ENCODE assay signal across 14 cellular contexts in the genomic region with DNA sequence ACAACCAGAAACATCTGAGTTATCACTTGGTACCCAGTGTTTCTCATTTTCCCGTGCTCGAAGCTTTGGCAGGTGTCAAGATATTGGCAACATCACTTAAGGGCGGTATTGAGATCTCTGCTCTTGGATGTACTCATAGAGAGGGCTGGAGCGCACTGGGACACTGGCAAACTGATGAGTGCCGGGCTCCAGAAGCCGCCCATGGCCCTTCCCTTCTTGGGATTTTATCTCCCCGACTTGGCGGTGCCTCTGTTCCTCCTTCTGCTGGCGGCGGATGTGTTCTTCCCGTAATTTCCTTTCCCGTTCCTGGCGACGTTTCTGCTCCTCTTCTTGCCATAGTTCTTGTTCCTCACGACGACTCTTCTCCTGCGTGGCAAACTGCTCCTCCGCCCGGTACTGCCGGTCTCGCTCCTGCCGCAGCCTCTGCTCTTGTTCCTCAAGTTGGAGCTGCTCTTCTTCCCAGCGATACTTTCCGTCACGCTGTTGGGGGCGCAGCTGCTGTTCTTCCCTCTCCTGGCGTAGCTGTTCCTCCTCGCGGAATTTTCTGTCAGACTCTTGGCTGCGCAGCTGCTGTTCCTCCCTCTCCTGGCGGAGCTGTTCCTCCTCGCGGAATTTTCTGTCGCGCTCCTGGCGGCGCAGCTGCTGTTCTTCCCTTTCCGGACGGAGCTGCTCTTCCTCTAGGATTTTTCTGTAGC. TPM values are rescaled to one million over a fixed set of nuclear protein-coding genes. Genes with fewer than 3 reads are reported as not detected.
DNase-seq lines count a peak whose midpoint lies in the region; ATAC-seq and TF ChIP-seq lines count a peak whose summit lies in the region.
"Had no signal": no experiment of that assay in that cellular context is flagged by ENCODE, and none has a peak within 500 bp of the region (broad histone marks: within the 10 kb centered on the region; RNA-seq: fewer than 3 reads in every experiment).

No MANE protein-coding gene starts in this region.

- no peak overlapping the region for H3K27ac ChIP-seq in CD4-positive, alpha-beta T cell (ENCODE audit: low read depth, low read length)
- H3K27ac ChIP-seq in HEK293 (ENCODE audit: extremely low read depth, low read depth, low read length): no peak overlapping the region
- no peak overlapping the region for H3K27ac ChIP-seq in coronary artery
- H3K27ac ChIP-seq in mesendoderm (ENCODE audit: low read depth, low read length): no peak overlapping the region
- H3K27ac ChIP-seq: ascending aorta, gastroesophageal sphincter had no signal

- no peak overlapping the region for H4K8ac ChIP-seq in mesendoderm (ENCODE audit: low read depth, low read length)

- H3K18ac ChIP-seq in mesendoderm (ENCODE audit: low read length): no peak overlapping the region

- peaks cover 71% of the 10 kb centered on the region for H3K27me3 ChIP-seq in CD4-positive, alpha-beta T cell (ENCODE audit: control insufficient read depth, insufficient read depth, low read length)
- H3K27me3 ChIP-seq in mesendoderm (ENCODE audit: insufficient read depth, low read length, poor library complexity): peaks cover 48% of the 10 kb centered on the region

- H3K27ac Mint-ChIP-seq in CD4-positive, alpha-beta T cell: no peak overlapping the region
- H3K27ac Mint-ChIP-seq: activated B cell treated with CpG ODN at 0.5 μM for 24 hours; natural killer cell treated with Interleukin-12 subunit alpha and Interleukin-12 subunit beta and Interleukin-15 and Interleukin-18, amount 100 ng/mL, for 72 hours had no signal

- H3K79me1 ChIP-seq in mesendoderm (ENCODE audit: low read length): no peaks in the 10 kb centered on the region

- H2BK5ac ChIP-seq in mesendoderm (ENCODE audit: low read length): no peak overlapping the region

- no peak overlapping the region for H2AK5ac ChIP-seq in mesendoderm (ENCODE audit: low read length)

- H3K4me1 Mint-ChIP-seq in CD4-positive, alpha-beta T cell (ENCODE audit: low read depth): no peaks in the 10 kb centered on the region
- H3K4me1 Mint-ChIP-seq: activated B cell treated with CpG ODN at 0.5 μM for 24 hours had no signal

- no peak overlapping the region for H3K4me2 ChIP-seq in mesendoderm (ENCODE audit: low read length)

- H3K4me3 ChIP-seq in HEK293 (ENCODE audit: low read depth, low read length) (peak overlapping the region; percentile 39), coronary artery (peak overlapping the region; percentile 55), mesendoderm (ENCODE audit: low read length) (no peak overlapping the region)

- no peaks in the 10 kb centered on the region for H3K9me3 ChIP-seq in CD4-positive, alpha-beta T cell (ENCODE audit: control insufficient read depth, low read length)
- H3K9me3 ChIP-seq in HEK293 (ENCODE audit: control insufficient read depth, insufficient read depth, low read depth, low read length): no peaks in the 10 kb centered on the region
- H3K9me3 ChIP-seq: ascending aorta had no signal

- peaks cover 38% of the 10 kb centered on the region for H3K27me3 Mint-ChIP-seq in CD4-positive, alpha-beta T cell

- peak overlapping the region; percentile 32 for H3K4me3 Mint-ChIP-seq in CD4-positive, alpha-beta T cell
- H3K4me3 Mint-ChIP-seq: activated B cell treated with CpG ODN at 0.5 μM for 24 hours; natural killer cell treated with Interleukin-12 subunit alpha and Interleukin-12 subunit beta and Interleukin-15 and Interleukin-18, amount 100 ng/mL, for 72 hours had no signal

- ATAC-seq in CD4-positive, alpha-beta T cell (ENCODE audit: poor library complexity): no peak
- ATAC-seq in HG03432 (IDR thresholded peaks at IDR 0.05; ENCODE audit: unreplicated experiment) (no peak), GM18909 (IDR thresholded peaks at IDR 0.05; ENCODE audit: poor library complexity, unreplicated experiment) (no peak)
- ATAC-seq: natural killer cell treated with Interleukin-12 subunit alpha and Interleukin-12 subunit beta and Interleukin-15 and Interleukin-18, amount 100 ng/mL, for 72 hours had no signal

- no peak for TF ChIP-seq CTCF in CD4-positive, alpha-beta T cell (IDR thresholded peaks at IDR 0.05)
- TF ChIP-seq CTCF in HEK293 (tag by site-specific recombination; IDR thresholded peaks at IDR 0.05) (peak; percentile 77), coronary artery (IDR thresholded peaks at IDR 0.05) (no peak)

- no peaks in the 10 kb centered on the region for H3K79me2 ChIP-seq in mesendoderm (ENCODE audit: control insufficient read depth, insufficient read depth, low read length)

- no peak overlapping the region for H3K9ac ChIP-seq in mesendoderm (ENCODE audit: low read length)

- no peak overlapping the region for H4K5ac ChIP-seq in mesendoderm (ENCODE audit: low read length)

- no CpG with 5 or more reads among the region's 39 CpGs for WGBS in mesendoderm (ENCODE audit: extremely low coverage, insufficient coverage, low lambda C conversion rate)

- no peak overlapping the region for H3K4ac ChIP-seq in mesendoderm (ENCODE audit: low read depth, low read length)

- CTCF ChIA-PET in CD4-positive, alpha-beta T cell (lab: Charles Lee): no interaction called here
- CTCF ChIA-PET in HEK293 (lab: Yijun Ruan, JAX): interaction anchor here (0.5 to 9.4 kb wide), 12 partner anchors 9 to 339 kb away, joined by 3 to 66 read pairs (median 4); no protein-coding TSS in a partner anchor

- intact Hi-C loops in CD4-positive, alpha-beta T cell (cut with DNase I, micrococcal nuclease): no loop called here

- H2BK15ac ChIP-seq in mesendoderm (replicated peaks; ENCODE audit: low read depth): no peak overlapping the region

- no peaks in the 10 kb centered on the region for H3K9me3 Mint-ChIP-seq in CD4-positive, alpha-beta T cell
- H3K9me3 Mint-ChIP-seq: activated B cell treated with CpG ODN at 0.5 μM for 24 hours; natural killer cell treated with Interleukin-12 subunit alpha and Interleukin-12 subunit beta and Interleukin-15 and Interleukin-18, amount 100 ng/mL, for 72 hours had no signal

- no peak overlapping the region for H2BK120ac ChIP-seq in mesendoderm (ENCODE audit: low read depth, low read length)

- H3K36me3 ChIP-seq in HEK293 (ENCODE audit: control insufficient read depth in 2 of 2, insufficient read depth in 1 of 2, low read length in 2 of 2): no peaks in the 10 kb centered on the region
- H3K36me3 ChIP-seq in mesendoderm (ENCODE audit: control insufficient read depth, insufficient read depth, low read length): no peaks in the 10 kb centered on the region
- H3K36me3 ChIP-seq: ascending aorta, gastroesophageal sphincter had no signal

- H3K4me1 ChIP-seq in HEK293 (ENCODE audit: control insufficient read depth, insufficient read depth, low read length): peaks cover 4% of the 10 kb centered on the region; the same call in 1 of the 2 replicates
- no peaks in the 10 kb centered on the region for H3K4me1 ChIP-seq in mesendoderm (ENCODE audit: control insufficient read depth, low read depth, low read length)

- H3K36me3 Mint-ChIP-seq in CD4-positive, alpha-beta T cell (ENCODE audit: low read depth): no peaks in the 10 kb centered on the region

- no peak overlapping the region for H3K56ac ChIP-seq in mesendoderm (ENCODE audit: low read length)

- POLR2A ChIA-PET in CD4-positive, alpha-beta T cell (lab: Charles Lee): no interaction called here
- POLR2A ChIA-PET in HEK293 (lab: Yijun Ruan, JAX): interaction anchor here (0.6 to 1.3 kb wide), 3 partner anchors 41 to 1886 kb away, joined by 3 to 5 read pairs (median 5); no protein-coding TSS in a partner anchor

- DNase-seq in CD4-positive, alpha-beta T cell: no peak
- DNase-seq in coronary artery (ENCODE audit: low spot score) (no peak), mesendoderm (peak; percentile 66), NCI-H1092 (lab: John Stamatoyannopoulos, UW) (no peak)
- no peak for DNase-seq in effector CD8-positive, alpha-beta T cell (lab: John Stamatoyannopoulos, UW)
- DNase-seq: activated B cell treated with CpG ODN at 0.5 μM for 24 hours, NCI-H1417, OCI-M1 had no signal

- no peak overlapping the region for H3K23ac ChIP-seq in mesendoderm (ENCODE audit: low read length)

TF ChIP-seq in HEK293, 187 proteins besides CTCF, POLR2A, EP300 and RAD21 (continues in another document):
- no peak for TF ChIP-seq AEBP2 (tag by site-specific recombination; IDR thresholded peaks at IDR 0.05; ENCODE audit: borderline replicate concordance)
- TF ChIP-seq ZNF350 (tag by site-specific recombination; IDR thresholded peaks at IDR 0.05): no peak
- no peak for TF ChIP-seq ZNF701 (tag by site-specific recombination; IDR thresholded peaks at IDR 0.05)
- no peak for TF ChIP-seq ZNF585B (tag by site-specific recombination; IDR thresholded peaks at IDR 0.05)
- no peak for TF ChIP-seq ZNF184 (tag by site-specific recombination; IDR thresholded peaks at IDR 0.05)
- TF ChIP-seq ZBTB8A (tag by site-specific recombination; IDR thresholded peaks at IDR 0.05): no peak
- no peak for TF ChIP-seq ZNF426 (tag by site-specific recombination; IDR thresholded peaks at IDR 0.05)
- no peak for TF ChIP-seq ZNF704 (tag by site-specific recombination; IDR thresholded peaks at IDR 0.05)

RNA-seq across cellular contexts. Expression of gene TCHH, which starts 7.8 kb away (rescaled TPM):
- not detected for total RNA-seq in CD4-positive, alpha-beta T cell
- 0.10 TPM for polyA plus RNA-seq in mesendoderm (2013, experiment 1 of 2)
- 0.08 TPM for polyA plus RNA-seq in mesendoderm (2013, experiment 2 of 2)
- total RNA-seq: activated B cell treated with CpG ODN at 0.5 μM for 24 hours, ascending aorta had no signal

RNA-seq across cellular contexts. Expression of gene TCHHL1, which starts 18.6 kb away (rescaled TPM):
- total RNA-seq in CD4-positive, alpha-beta T cell: not detected
- not detected for polyA plus RNA-seq in mesendoderm (2013, experiment 1 of 2)
- not detected for polyA plus RNA-seq in mesendoderm (2013, experiment 2 of 2)
- total RNA-seq: activated B cell treated with CpG ODN at 0.5 μM for 24 hours; ascending aorta; gastroesophageal sphincter; natural killer cell treated with Interleukin-12 subunit alpha and Interleukin-12 subunit beta and Interleukin-15 and Interleukin-18, amount 100 ng/mL, for 72 hours had no signal

RNA-seq across cellular contexts. Expression of gene RPTN, which starts 51.6 kb away (rescaled TPM):
- total RNA-seq in CD4-positive, alpha-beta T cell: not detected
- not detected for polyA plus RNA-seq in mesendoderm (2013, experiment 1 of 2)
- not detected for polyA plus RNA-seq in mesendoderm (2013, experiment 2 of 2)
- total RNA-seq: activated B cell treated with CpG ODN at 0.5 μM for 24 hours; ascending aorta; gastroesophageal sphincter; natural killer cell treated with Interleukin-12 subunit alpha and Interleukin-12 subunit beta and Interleukin-15 and Interleukin-18, amount 100 ng/mL, for 72 hours had no signal
